ENCODE assay signal across 11 cellular contexts in the genomic region with DNA sequence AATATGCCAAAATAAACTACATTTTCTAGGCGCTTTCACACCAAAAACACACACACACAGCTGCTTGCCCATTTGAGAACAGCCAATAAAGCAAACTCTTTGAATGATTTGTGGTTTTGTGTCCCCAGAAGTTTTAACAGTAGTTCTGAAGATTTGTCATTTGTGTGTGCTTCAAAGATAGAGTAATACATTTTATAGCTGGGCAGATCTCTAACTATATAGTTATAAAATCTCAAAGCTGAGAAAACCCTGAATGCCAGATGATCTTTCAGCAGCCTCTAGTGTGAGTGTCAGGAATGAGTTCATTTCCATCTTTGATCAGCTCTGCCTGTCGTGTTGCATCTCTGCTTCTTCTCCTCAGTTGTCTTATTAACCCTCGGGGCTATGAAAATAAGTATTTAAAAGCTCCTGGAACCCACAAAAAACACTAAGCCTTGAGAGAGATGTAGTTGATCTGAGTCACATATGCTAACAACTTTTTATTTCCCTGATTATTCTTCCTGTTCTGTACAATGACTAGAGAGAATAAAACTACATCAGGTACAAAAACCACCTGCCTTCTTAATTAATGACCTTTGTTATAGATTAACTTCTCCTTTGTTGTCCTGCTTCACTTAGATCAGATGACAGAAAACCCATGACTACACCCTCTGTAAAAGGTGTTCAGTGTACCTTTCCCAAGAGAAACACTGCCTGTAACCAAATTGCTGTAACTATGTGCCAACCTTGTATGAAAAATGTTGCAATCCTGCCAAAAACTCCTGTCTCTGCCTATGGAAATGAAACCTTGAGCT. TPM values are rescaled to one million over a fixed set of nuclear protein-coding genes. Genes with fewer than 3 reads are reported as not detected.
DNase-seq lines count a peak whose midpoint lies in the region; ATAC-seq and TF ChIP-seq lines count a peak whose summit lies in the region.
"Had no signal": no experiment of that assay in that cellular context is flagged by ENCODE, and none has a peak within 500 bp of the region (broad histone marks: within the 10 kb centered on the region; RNA-seq: fewer than 3 reads in every experiment).

No MANE protein-coding gene starts in this region.

- CTCF ChIA-PET in mammary epithelial cell (lab: Charles Lee; ENCODE audit: low non-redundant PET), result interaction anchor here (0.6 kb wide), 1 partner anchor 22 kb away, joined by 3 read pairs; no protein-coding TSS in a partner anchor

- no peak overlapping the region for H3K4me3 Mint-ChIP-seq in chondrocyte (ENCODE audit: unreplicated experiment)

- H3K27ac ChIP-seq in 22Rv1 (peak overlapping the region; percentile 80), mammary epithelial cell (ENCODE audit: insufficient read depth, low read depth, low read length) (no peak overlapping the region), psoas muscle (no peak overlapping the region)
- H3K27ac ChIP-seq: skin epidermis had no signal

- H3K4me1 Mint-ChIP-seq in chondrocyte (ENCODE audit: low read depth), result peaks cover 21% of the 10 kb centered on the region

- 28% methylated on average over 3 of the region's 3 CpGs for WGBS in mammary epithelial cell (ENCODE audit: low coverage, missing lambda C conversion rate)
- 48 to 68% (median 56%) methylated on average over 3 of the region's 3 CpGs for WGBS in psoas muscle, 3 donors

- H4K20me1 ChIP-seq in mammary epithelial cell (ENCODE audit: insufficient read depth, low read length), result no peaks in the 10 kb centered on the region

- H3K9me3 Mint-ChIP-seq in chondrocyte (ENCODE audit: low read depth), result no peaks in the 10 kb centered on the region

- H3K36me3 ChIP-seq in mammary epithelial cell (ENCODE audit: insufficient read depth, low read length) (no peaks in the 10 kb centered on the region), psoas muscle (ENCODE audit: insufficient read depth in 1 of 2, low read depth in 1 of 2) (no peaks in the 10 kb centered on the region)

- BruUV-seq in mammary epithelial cell (replicated peaks; lab: Mats Ljungman, UMichigan), result no TSS peak

- H3K27me3 ChIP-seq in mammary epithelial cell (ENCODE audit: insufficient read depth, low read length), result no peaks in the 10 kb centered on the region
- H3K27me3 ChIP-seq in psoas muscle (ENCODE audit: insufficient read depth in 3 of 3, low read length in 2 of 3), result no peaks in the 10 kb centered on the region

- no peaks in the 10 kb centered on the region for H3K9me3 ChIP-seq in mammary epithelial cell (replicated peaks; ENCODE audit: insufficient read depth, low read length)
- no peaks in the 10 kb centered on the region for H3K9me3 ChIP-seq in psoas muscle

- H3K4me1 ChIP-seq in mammary epithelial cell (ENCODE audit: insufficient read depth, low read length) (peaks cover 13% of the 10 kb centered on the region), psoas muscle (peaks cover 12% of the 10 kb centered on the region)

- H3K4me3 ChIP-seq in mammary epithelial cell (replicated peaks in 1 of 3; ENCODE audit: insufficient read depth in 1 of 3, low read depth in 2 of 3, low read length in 3 of 3) (no peak overlapping the region), psoas muscle (no peak overlapping the region)
- H3K4me3 ChIP-seq: lung had no signal

- no peak overlapping the region for H3K9ac ChIP-seq in mammary epithelial cell (ENCODE audit: insufficient read depth, low read length)

- peak; percentile 75 for DNase-seq in NCI-H1105 treated with DMSO at 0.1 percent for 48 hours (lab: John Stamatoyannopoulos, UW)
- DNase-seq in mammary epithelial cell, result peak; percentile 41
- peak; percentile 28 for DNase-seq in medulla oblongata (ENCODE audit: extremely low spot score)
- DNase-seq in chondrocyte (ENCODE audit: low spot score), result no peak
- DNase-seq in inferior parietal cortex (ENCODE audit: extremely low spot score), result no peak
- no peak for DNase-seq in psoas muscle
- no peak for DNase-seq in dermis blood vessel endothelial cell
- DNase-seq: activated effector memory CD4-positive, alpha-beta T cell treated with anti-CD3 and anti-CD28 coated beads, Interleukin-2, amount 50 U/mL, for 16 hours had no signal

- no peaks in the 10 kb centered on the region for H3K27me3 Mint-ChIP-seq in chondrocyte (ENCODE audit: low read depth)

- intact Hi-C loops in mammary epithelial cell (cut with micrococcal nuclease) (loop anchor here (2.0 kb wide), 2 partner anchors 98 to 116 kb away; partner anchors contain the start of genes CAMKMT and PREPL), psoas muscle (cut with DNase I) (loop anchor here (5.0 to 10.0 kb wide), 3 partner anchors 47 to 710 kb away; no protein-coding TSS in a partner anchor)

- dilution Hi-C loops in mammary epithelial cell (cut with HindIII; ENCODE audit: low sequenced_read_pairs), result no loop called here

- ATAC-seq in psoas muscle, result no peak

- no peaks in the 10 kb centered on the region for H3K36me3 Mint-ChIP-seq in chondrocyte (ENCODE audit: low read depth)

- no peak overlapping the region for H3K27ac Mint-ChIP-seq in chondrocyte (ENCODE audit: unreplicated experiment)

- in situ Hi-C loops in mammary epithelial cell (cut with MboI; ENCODE audit: low sequenced_read_pairs in 2 of 2), result loop anchor here in 1 of 2 donors (25.0 kb wide), 1 partner anchor 158 kb away; no protein-coding TSS in a partner anchor

- H2AFZ ChIP-seq in mammary epithelial cell (ENCODE audit: low read depth, low read length), result no peak overlapping the region

- TF ChIP-seq CTCF in 22Rv1 (IDR thresholded peaks at IDR 0.05) (no peak), mammary epithelial cell (conservative IDR thresholded peaks at IDR 0.05 in 1 of 2, IDR thresholded peaks at IDR 0.05 in 1 of 2; ENCODE audit: extremely low read depth in 1 of 2, insufficient read depth in 1 of 2, low read depth in 1 of 2, low read length in 2 of 2) (no peak), chondrocyte (IDR thresholded peaks at IDR 0.05) (no peak), psoas muscle (IDR thresholded peaks at IDR 0.05) (no peak)

- H3K79me2 ChIP-seq in mammary epithelial cell (ENCODE audit: insufficient read depth, low read length), result no peaks in the 10 kb centered on the region

- no peak overlapping the region for H3K4me2 ChIP-seq in mammary epithelial cell (ENCODE audit: insufficient read depth, low read depth, low read length)

RNA-seq across cellular contexts. Expression of gene SLC3A1, which starts 30.0 kb away (rescaled TPM):
- total RNA-seq in mammary epithelial cell (not detected), chondrocyte (not detected in 3 replicates), psoas muscle (under 1 TPM in 1 of 4 donors, not detected in 3; 0.22 TPM), dermis blood vessel endothelial cell (0.09 and 0.17 TPM in 2 replicates)
- polyA plus RNA-seq in mammary epithelial cell (not detected), psoas muscle (under 1 TPM; 0.13 to 0.32 (median 0.13) TPM)
- polyA minus RNA-seq in mammary epithelial cell, result not detected

Comparison
In these comparisons a context has a peak if more than half of its experiments do, and no peak if none do; other contexts are left out.
1. DNase-seq: peak in NCI-H1105 treated with DMSO at 0.1 percent for 48 hours (single experiment), mammary epithelial cell (single experiment) and medulla oblongata (single experiment); none in chondrocyte (single experiment), inferior parietal cortex (single experiment), psoas muscle (0 of 2) and dermis blood vessel endothelial cell (single experiment).